12 cellular contexts compared by ENCODE assay signal in the genomic region with DNA sequence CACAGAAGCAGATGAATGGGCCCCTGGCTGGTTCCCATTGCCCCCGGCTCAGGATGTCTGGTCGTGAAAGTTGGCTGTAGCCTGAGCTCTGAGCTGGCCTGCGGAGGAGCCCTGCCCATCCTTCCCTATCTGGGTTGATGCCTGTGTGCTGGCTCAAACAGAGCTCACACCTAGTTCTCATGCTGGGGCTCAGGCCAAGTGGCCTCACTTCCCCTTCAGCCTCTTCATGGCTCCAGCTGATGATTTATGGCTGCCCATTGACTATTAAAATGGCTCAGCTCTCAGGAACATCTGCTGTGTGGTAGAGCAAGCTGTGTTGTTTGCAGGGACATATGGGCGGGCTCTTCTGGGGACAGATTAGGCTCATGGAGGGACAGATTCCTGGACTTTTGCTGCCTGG.
DNase-seq lines count a peak whose midpoint lies in the region; FAIRE-seq and TF ChIP-seq lines count a peak whose summit lies in the region.
"Had no signal": no experiment of that assay in that cellular context is flagged by ENCODE, and none has a peak within 500 bp of the region (broad histone marks: within the 10 kb centered on the region; RNA-seq: fewer than 3 reads in every experiment).

No MANE protein-coding gene starts in this region.

- TF ChIP-seq POLR2A in GM12891 (IDR thresholded peaks at IDR 0.05; ENCODE audit: low read depth, low read length): no peak

- DNase-seq in DMS153 (lab: John Stamatoyannopoulos, UW) (peak; percentile 96), NCI-H2029 (lab: John Stamatoyannopoulos, UW) (peak; percentile 83), epithelial cell of prostate (ENCODE audit: low read depth, low spot score) (no peak), pons (ENCODE audit: low spot score) (peak; percentile 41), iPS-NIHi11 (ENCODE audit: low spot score) (no peak), GM12891 (ENCODE audit: insufficient read length, low spot score) (no peak), DMS53 treated with DMSO at 0.1 percent for 48 hours (lab: John Stamatoyannopoulos, UW; ENCODE audit: unreplicated experiment) (no peak)
- no peak for DNase-seq in activated effector memory CD4-positive, alpha-beta T cell treated with Interleukin-2 at 50 U/mL for 16 hours
- DNase-seq: CD8-positive, alpha-beta memory T cell; right lobe of liver had no signal

- FAIRE-seq in GM12891 (lab: Jason Lieb, UNC): no peak
- FAIRE-seq: urothelium cell line had no signal

- peak overlapping the region; percentile 0 for H3K27ac ChIP-seq in epithelial cell of prostate
- H3K27ac ChIP-seq: dorsolateral prefrontal cortex, right lobe of liver had no signal

TF ChIP-seq in GM12891, 5 proteins besides CTCF, POLR2A, EP300 and RAD21:
- TF ChIP-seq POLR2AphosphoS5 (IDR thresholded peaks at IDR 0.05; ENCODE audit: low read depth, low read length) (no peak), TAF1 (IDR thresholded peaks at IDR 0.05; ENCODE audit: low read depth, low read length) (no peak), POU2F2 (IDR thresholded peaks at IDR 0.05; ENCODE audit: low read depth, low read length) (no peak), SPI1 (IDR thresholded peaks at IDR 0.05; ENCODE audit: low read depth, low read length) (no peak), PAX5 (IDR thresholded peaks at IDR 0.05; ENCODE audit: insufficient read depth, low read length, severe bottlenecking) (no peak)

Comparison
In these comparisons a context has a peak if more than half of its experiments do, and no peak if none do; other contexts are left out.
1. DNase-seq: peak in DMS153 (single experiment), NCI-H2029 (single experiment) and pons (single experiment); none in epithelial cell of prostate (single experiment), iPS-NIHi11 (single experiment), GM12891 (single experiment), DMS53 treated with DMSO at 0.1 percent for 48 hours (single experiment) and activated effector memory CD4-positive, alpha-beta T cell treated with Interleukin-2 at 50 U/mL for 16 hours (single experiment).